In genomic region chr9:114078021-114078780, GRCh38 we compare ENCODE assay signal across 1 cellular context.
TF ChIP-seq lines count a peak whose summit lies in the region.

AMBP (minus strand) TSS chr9:114078300; CDS start chr9:114078209, 91 bp downstream.

TF ChIP-seq in HepG2, 621 proteins besides CTCF, POLR2A, EP300 and RAD21 (continued from another document and continues in another):
- TF ChIP-seq CEBPZ (IDR thresholded peaks at IDR 0.05; ENCODE audit: low read length) (no peak), AHDC1 (CRISPR knock-in tag; IDR thresholded peaks at IDR 0.05; ENCODE audit: borderline replicate concordance) (peak; percentile 89), SMC3 (IDR thresholded peaks at IDR 0.05; ENCODE audit: low read length) (0 out of 2 replicates have a peak, but pooled peaks have one; percentile 2), PATZ1 (CRISPR knock-in tag; IDR thresholded peaks at IDR 0.05) (peak; percentile 94), ZNF724P (CRISPR knock-in tag; IDR thresholded peaks at IDR 0.05; ENCODE audit: borderline replicate concordance) (peak; percentile 46), ZNF740 (CRISPR knock-in tag; IDR thresholded peaks at IDR 0.05) (no peak), SNAPC2 (CRISPR knock-in tag; IDR thresholded peaks at IDR 0.05) (no peak; the same call in 1 of the 2 replicates), CSRNP1 (CRISPR knock-in tag; IDR thresholded peaks at IDR 0.05) (peak; percentile 97), TEF (CRISPR knock-in tag; IDR thresholded peaks at IDR 0.05) (0 out of 2 replicates have a peak, but pooled peaks have one; percentile 62), ZNF337 (CRISPR knock-in tag; IDR thresholded peaks at IDR 0.05; ENCODE audit: borderline replicate concordance, low read depth) (peak; percentile 74; the same call in 1 of the 2 replicates), ETV5 (CRISPR knock-in tag; IDR thresholded peaks at IDR 0.05; ENCODE audit: borderline replicate concordance) (peak; percentile 78; the same call in 1 of the 2 replicates), REPIN1 (CRISPR knock-in tag; IDR thresholded peaks at IDR 0.05; ENCODE audit: borderline replicate concordance, low read depth) (peak; percentile 99), ZNF234 (CRISPR knock-in tag; conservative IDR thresholded peaks at IDR 0.05) (0 out of 2 replicates have a peak, but pooled peaks have one; percentile 36), HNF4G (IDR thresholded peaks at IDR 0.05; ENCODE audit: borderline replicate concordance, low read depth, low read length) (peak; percentile 91; the same call in 1 of the 2 replicates), HNF4G (CRISPR knock-in tag; IDR thresholded peaks at IDR 0.05; ENCODE audit: borderline replicate concordance, low read depth) (peak; percentile 93), ZFP1 (CRISPR knock-in tag; IDR thresholded peaks at IDR 0.05) (peak; percentile 65; the same call in 1 of the 2 replicates), NFATC3 (CRISPR knock-in tag; IDR thresholded peaks at IDR 0.05) (no peak), CC2D1A (CRISPR knock-in tag; IDR thresholded peaks at IDR 0.05) (no peak), ONECUT2 (CRISPR knock-in tag; IDR thresholded peaks at IDR 0.05) (peak; percentile 100), ARNT2 (CRISPR knock-in tag; IDR thresholded peaks at IDR 0.05; ENCODE audit: low read depth) (peak; percentile 84), NFKBIZ (CRISPR knock-in tag; IDR thresholded peaks at IDR 0.05) (peak; percentile 93; the same call in 1 of the 2 replicates), ZNF501 (CRISPR knock-in tag; IDR thresholded peaks at IDR 0.05) (peak; percentile 66; the same call in 1 of the 2 replicates), ZNF704 (CRISPR knock-in tag; IDR thresholded peaks at IDR 0.05; ENCODE audit: borderline replicate concordance) (no peak), ZSCAN20 (CRISPR knock-in tag; IDR thresholded peaks at IDR 0.05; ENCODE audit: borderline replicate concordance) (no peak), ZSCAN5A (CRISPR knock-in tag; IDR thresholded peaks at IDR 0.05; ENCODE audit: borderline replicate concordance) (peak; percentile 97; the same call in 1 of the 2 replicates), POLR2AphosphoS2 (IDR thresholded peaks at IDR 0.05; ENCODE audit: low read depth, low read length) (no peak), NR3C1 (CRISPR knock-in tag; IDR thresholded peaks at IDR 0.05) (no peak), JARID2 (CRISPR knock-in tag; IDR thresholded peaks at IDR 0.05; ENCODE audit: insufficient replicate concordance) (peak; percentile 67)
